Comparison of ENCODE assay signal across 20 cellular contexts in genomic region chr1:7395251-7395650, GRCh38.
DNase-seq lines count a peak whose midpoint lies in the region; ATAC-seq, FAIRE-seq and TF ChIP-seq lines count a peak whose summit lies in the region.
"Had no signal": no experiment of that assay in that cellular context is flagged by ENCODE, and none has a peak within 500 bp of the region (broad histone marks: within the 10 kb centered on the region; RNA-seq: fewer than 3 reads in every experiment).

No MANE protein-coding gene starts in this region.

- H3K4me3 ChIP-seq in HCT116 (replicated peaks in 1 of 2; ENCODE audit: low read depth in 1 of 2, low read length in 2 of 2) (no peak overlapping the region), IMR-90 (ENCODE audit: insufficient read depth, low read depth, low read length) (no peak overlapping the region), H1 (ENCODE audit: extremely low read depth in 1 of 4, insufficient read depth in 2 of 4, low read depth in 3 of 4, low read length in 4 of 4) (no peak overlapping the region)
- H3K4me3 ChIP-seq: A549; BLaER1 treated with 17β-estradiol and CSF1 and Interleukin-3, amounts not matched to agents 10 nM and 100 nM had no signal

- no peak overlapping the region for H4K5ac ChIP-seq in IMR-90 (ENCODE audit: low read depth, low read length)
- no peak overlapping the region for H4K5ac ChIP-seq in H1 (ENCODE audit: insufficient read length, low read depth, low read length)

- CTCF ChIA-PET in HCT116 (lab: Charles Lee) (no interaction called here), IMR-90 (lab: Yijun Ruan, JAX) (no interaction called here), H1 (lab: Charles Lee; ENCODE audit: partially characterized antibody) (no interaction called here)

- no peak overlapping the region for H3K4ac ChIP-seq in IMR-90 (ENCODE audit: low read depth, low read length)
- no peak overlapping the region for H3K4ac ChIP-seq in H1 (replicated peaks; ENCODE audit: insufficient read length, low read depth, low read length)

- DNase-seq in HCT116 (ENCODE audit: low read depth, low spot score) (no peak), IMR-90 (no peak), H1 (ENCODE audit: low read depth in 1 of 2, low spot score in 2 of 2) (no peak), T-helper 9 cell (no peak), SKM-1 (lab: John Stamatoyannopoulos, UW; ENCODE audit: unreplicated experiment) (no peak)
- DNase-seq: AML-193; Caco-2; Calu3; CD4-positive, alpha-beta T cell; DMS79 treated with DMSO at 0.1 percent for 48 hours; GF-D8 had no signal

- H3K23ac ChIP-seq in IMR-90 (ENCODE audit: low read depth, low read length): no peak overlapping the region
- no peak overlapping the region for H3K23ac ChIP-seq in H1 (ENCODE audit: insufficient read length)

- H3K9me1 ChIP-seq in IMR-90 (ENCODE audit: insufficient read depth, low read length): no peaks in the 10 kb centered on the region

- no peak for TF ChIP-seq EP300 in H1 (IDR thresholded peaks at IDR 0.05; ENCODE audit: borderline replicate concordance in 1 of 2, low read depth in 2 of 2, low read length in 2 of 2)

- H2BK20ac ChIP-seq in IMR-90 (ENCODE audit: low read depth, low read length) (no peak overlapping the region), H1 (ENCODE audit: low read length) (no peak overlapping the region)

- no peak overlapping the region for H3K56ac ChIP-seq in IMR-90 (ENCODE audit: extremely low read depth, insufficient read depth, low read length)
- H3K56ac ChIP-seq in H1 (replicated peaks; ENCODE audit: insufficient read length, low read depth, low read length): no peak overlapping the region

- FAIRE-seq in H1 (lab: Jason Lieb, UNC): no peak
- FAIRE-seq: A549, D721Med, GM12891, GM19239 had no signal

- H4K20me1 ChIP-seq in HCT116 (ENCODE audit: insufficient read depth) (no peaks in the 10 kb centered on the region), IMR-90 (ENCODE audit: insufficient read depth, low read length) (no peaks in the 10 kb centered on the region), H1 (replicated peaks in 1 of 2; ENCODE audit: control insufficient read depth in 1 of 2, insufficient read depth in 2 of 2, low read length in 2 of 2) (no peaks in the 10 kb centered on the region)
- H4K20me1 ChIP-seq: BLaER1 treated with 17β-estradiol and CSF1 and Interleukin-3, amounts not matched to agents 10 nM and 100 nM had no signal

- H4K91ac ChIP-seq in IMR-90 (ENCODE audit: insufficient read depth, low read depth, low read length) (no peak overlapping the region), H1 (replicated peaks; ENCODE audit: insufficient read length, low read length) (no peak overlapping the region)

- H3K9me2 ChIP-seq in HCT116 (ENCODE audit: insufficient read depth): no peaks in the 10 kb centered on the region

- TF ChIP-seq RAD21 in HCT116 (IDR thresholded peaks at IDR 0.05; ENCODE audit: low read depth) (no peak), IMR-90 (IDR thresholded peaks at IDR 0.05; ENCODE audit: low read length) (no peak), H1 (IDR thresholded peaks at IDR 0.05 in 1 of 2, conservative IDR thresholded peaks at IDR 0.05 in 1 of 2; ENCODE audit: low read depth in 2 of 2, low read length in 2 of 2) (no peak)

- no peak for TF ChIP-seq POLR2A in HCT116 (IDR thresholded peaks at IDR 0.05; ENCODE audit: borderline replicate concordance, extremely low read depth, insufficient read depth, insufficient read length)
- no peak for TF ChIP-seq POLR2A in IMR-90 (IDR thresholded peaks at IDR 0.05; ENCODE audit: low read depth, low read length)
- no peak for TF ChIP-seq POLR2A in H1 (IDR thresholded peaks at IDR 0.05; ENCODE audit: control extremely low read depth in 1 of 2, low read depth in 2 of 2, low read length in 2 of 2)

- no peak overlapping the region for H3K14ac ChIP-seq in IMR-90 (replicated peaks; ENCODE audit: low read depth, low read length)
- H3K14ac ChIP-seq in H1 (ENCODE audit: insufficient read length): no peak overlapping the region

- H3K36me3 ChIP-seq in HCT116 (ENCODE audit: control insufficient read depth in 1 of 2, insufficient read depth in 2 of 2, low read length in 2 of 2) (no peaks in the 10 kb centered on the region), IMR-90 (ENCODE audit: control insufficient read depth, insufficient read depth, low read length) (no peaks in the 10 kb centered on the region), H1 (ENCODE audit: control insufficient read depth in 2 of 4, insufficient read depth in 4 of 4, low read length in 3 of 4) (no peaks in the 10 kb centered on the region; a peak in 1 of 8 replicates)
- H3K36me3 ChIP-seq: BLaER1 treated with 17β-estradiol and CSF1 and Interleukin-3, amounts not matched to agents 10 nM and 100 nM had no signal

- H3K27me3 ChIP-seq in HCT116 (ENCODE audit: insufficient read depth, low read length) (no peaks in the 10 kb centered on the region), IMR-90 (ENCODE audit: control insufficient read depth, insufficient read depth, low read length) (no peaks in the 10 kb centered on the region), H1 (replicated peaks in 1 of 4; ENCODE audit: control insufficient read depth in 3 of 4, extremely low read depth in 1 of 4, insufficient read depth in 3 of 4, low read length in 3 of 4) (no peaks in the 10 kb centered on the region)
- H3K27me3 ChIP-seq: BLaER1 treated with 17β-estradiol and CSF1 and Interleukin-3, amounts not matched to agents 10 nM and 100 nM had no signal

- H3K9me3 ChIP-seq in HCT116 (ENCODE audit: control insufficient read depth in 1 of 2, insufficient read depth in 1 of 2, low read depth in 1 of 2, low read length in 2 of 2) (peaks cover 15 to 20% of the 10 kb centered on the region in 2 experiments; a peak in 3 of 4 replicates), IMR-90 (ENCODE audit: control insufficient read depth, insufficient read depth, low read length) (peaks cover 9% of the 10 kb centered on the region), H1 (ENCODE audit: insufficient read depth in 2 of 2, low read depth in 1 of 2, low read length in 1 of 2) (peaks cover 4 to 17% of the 10 kb centered on the region in 2 experiments; a peak in 3 of 4 replicates)

- BruUV-seq in HCT116 (replicated peaks; lab: Mats Ljungman, UMichigan) (no TSS peak), IMR-90 (replicated peaks; lab: Mats Ljungman, UMichigan) (no TSS peak)

- H2AFZ ChIP-seq in HCT116 (ENCODE audit: low read depth, low read length, poor library complexity, severe bottlenecking) (no peak overlapping the region), IMR-90 (replicated peaks; ENCODE audit: low read length, poor library complexity) (no peak overlapping the region), H1 (ENCODE audit: low read length) (no peak overlapping the region)

- no peaks in the 10 kb centered on the region for H3K79me2 ChIP-seq in HCT116 (ENCODE audit: insufficient read depth, low read length)
- no peaks in the 10 kb centered on the region for H3K79me2 ChIP-seq in H1 (ENCODE audit: control insufficient read depth in 1 of 2, insufficient read depth in 2 of 2, low read length in 2 of 2)

- H2BK120ac ChIP-seq in IMR-90 (ENCODE audit: low read depth, low read length) (no peak overlapping the region), H1 (replicated peaks; ENCODE audit: low read depth, low read length) (no peak overlapping the region)

- no peak overlapping the region for H2AK9ac ChIP-seq in IMR-90 (replicated peaks; ENCODE audit: low read depth, low read length, poor library complexity)

- H3K9ac ChIP-seq in HCT116 (ENCODE audit: low read length) (no peak overlapping the region), IMR-90 (ENCODE audit: low read depth, low read length) (no peak overlapping the region), H1 (replicated peaks in 1 of 4; ENCODE audit: extremely low read depth in 1 of 4, low read depth in 3 of 4, low read length in 3 of 4) (no peak overlapping the region)
- H3K9ac ChIP-seq: BLaER1 treated with 17β-estradiol and CSF1 and Interleukin-3, amounts not matched to agents 10 nM and 100 nM had no signal

- H3K4me1 ChIP-seq in HCT116 (ENCODE audit: control insufficient read depth in 1 of 2, insufficient read depth in 2 of 2, low read length in 2 of 2) (no peaks in the 10 kb centered on the region), IMR-90 (ENCODE audit: control insufficient read depth, insufficient read depth, low read length) (no peaks in the 10 kb centered on the region), H1 (replicated peaks in 1 of 4; ENCODE audit: control insufficient read depth in 3 of 4, insufficient read depth in 4 of 4, low read length in 3 of 4) (no peaks in the 10 kb centered on the region)
- H3K4me1 ChIP-seq: Caco-2 had no signal

- no peak overlapping the region for H3K18ac ChIP-seq in IMR-90 (ENCODE audit: low read depth, low read length)
- H3K18ac ChIP-seq in H1 (ENCODE audit: extremely low read depth, low read length): no peak overlapping the region

- H3K27ac ChIP-seq in HCT116 (ENCODE audit: low read depth, low read length): no peak overlapping the region
- H3K27ac ChIP-seq in IMR-90 (ENCODE audit: insufficient read depth, low read length): no peak overlapping the region
- H3K27ac ChIP-seq in H1 (ENCODE audit: low read depth, low read length): no peak overlapping the region
- H3K27ac ChIP-seq: 22Rv1; A549; BLaER1 treated with 17β-estradiol and CSF1 and Interleukin-3, amounts not matched to agents 10 nM and 100 nM; C4-2B had no signal

- ATAC-seq in HCT116: no peak
- ATAC-seq in IMR-90 (ENCODE audit: low read depth): no peak
- ATAC-seq in HG02571 (IDR thresholded peaks at IDR 0.05; ENCODE audit: unreplicated experiment): no peak
- ATAC-seq: A549; CD8-positive, alpha-beta T cell had no signal

- H3K4me2 ChIP-seq in HCT116 (ENCODE audit: low read length): no peak overlapping the region
- H3K4me2 ChIP-seq in IMR-90 (ENCODE audit: low read depth, low read length): no peak overlapping the region
- no peak overlapping the region for H3K4me2 ChIP-seq in H1 (ENCODE audit: insufficient read depth in 1 of 2, low read depth in 2 of 2, low read length in 2 of 2)
- H3K4me2 ChIP-seq: A549; BLaER1 treated with 17β-estradiol and CSF1 and Interleukin-3, amounts not matched to agents 10 nM and 100 nM had no signal

- no peak overlapping the region for H2BK12ac ChIP-seq in H1 (ENCODE audit: low read depth, low read length)

- H2BK5ac ChIP-seq in IMR-90 (ENCODE audit: low read depth, low read length, poor library complexity, severe bottlenecking) (no peak overlapping the region), H1 (ENCODE audit: low read depth, low read length) (no peak overlapping the region)

- H2AK5ac ChIP-seq in IMR-90 (ENCODE audit: low read depth, low read length) (no peak overlapping the region), H1 (ENCODE audit: low read depth, low read length) (no peak overlapping the region)

- TF ChIP-seq CTCF in HCT116 (IDR thresholded peaks at IDR 0.05 in 2 of 3, conservative IDR thresholded peaks at IDR 0.05 in 1 of 3; ENCODE audit: borderline replicate concordance in 1 of 3, insufficient read depth in 1 of 3, low read depth in 2 of 3, low read length in 2 of 3): no peak
- TF ChIP-seq CTCF in IMR-90 (conservative IDR thresholded peaks at IDR 0.05; ENCODE audit: low read depth, low read length): no peak
- TF ChIP-seq CTCF in H1 (IDR thresholded peaks at IDR 0.05; ENCODE audit: control extremely low read depth in 1 of 3, insufficient read depth in 1 of 3, low read depth in 1 of 3, low read length in 3 of 3): no peak

- RAD21 ChIA-PET in HCT116 (lab: Charles Lee; ENCODE audit: low non-redundant PET in 1 of 2, low total read pairs in 2 of 2, uncharacterized antibody in 2 of 2, unreplicated experiment in 2 of 2): no interaction called here

- POLR2A ChIA-PET in HCT116 (lab: Charles Lee): no interaction called here
- POLR2A ChIA-PET in IMR-90 (lab: Charles Lee; ENCODE audit: unreplicated experiment): no interaction called here
- POLR2A ChIA-PET in H1 (lab: Charles Lee; ENCODE audit: partially characterized antibody): no interaction called here

- H2BK15ac ChIP-seq in IMR-90 (ENCODE audit: low read depth, low read length) (no peak overlapping the region), H1 (ENCODE audit: low read length) (no peak overlapping the region)

- intact Hi-C loops in HCT116 (cut with micrococcal nuclease): no loop called here
- intact Hi-C loops in IMR-90 (cut with micrococcal nuclease): loop anchor here (10.0 kb wide), 1 partner anchor 150 kb away; no protein-coding TSS in a partner anchor

- in situ Hi-C loops in IMR-90 (cut with MboI; ENCODE audit: low sequenced_read_pairs): no loop called here

- H3K79me1 ChIP-seq in IMR-90 (ENCODE audit: low read depth in 1 of 2, low read length in 2 of 2): no peaks in the 10 kb centered on the region
- H3K79me1 ChIP-seq in H1 (ENCODE audit: low read depth, low read length): no peaks in the 10 kb centered on the region

- no peaks in the 10 kb centered on the region for H3K23me2 ChIP-seq in H1 (ENCODE audit: low read depth, low read length)

- no peak overlapping the region for H4K8ac ChIP-seq in IMR-90 (ENCODE audit: low read depth in 2 of 2, low read length in 2 of 2)
- no peak overlapping the region for H4K8ac ChIP-seq in H1 (ENCODE audit: extremely low read depth, insufficient read depth, low read length)

- dilution Hi-C loops in IMR-90 (cut with HindIII; ENCODE audit: low sequenced_read_pairs, unreplicated experiment): no loop called here

- no CpG with 5 or more reads among the region's 1 CpG for WGBS in IMR-90 (ENCODE audit: extremely low coverage in 2 of 2, insufficient read length in 1 of 2), 2 experiments
- 76% methylated on average over 1 of the region's 1 CpG; no CpG with 5 or more reads in 1 of the 2 experiments for whole genome bisulfite sequencing in H1 (ENCODE audit: extremely low coverage in 1 of 2, insufficient coverage in 1 of 2, insufficient read length in 1 of 2, insufficient replicate concordance in 2 of 2, low coverage in 1 of 2, low lambda C conversion rate in 2 of 2, missing lambda C conversion rate in 1 of 2), 2 experiments
